ENCODE assay signal across 21 cellular contexts in the genomic region with DNA sequence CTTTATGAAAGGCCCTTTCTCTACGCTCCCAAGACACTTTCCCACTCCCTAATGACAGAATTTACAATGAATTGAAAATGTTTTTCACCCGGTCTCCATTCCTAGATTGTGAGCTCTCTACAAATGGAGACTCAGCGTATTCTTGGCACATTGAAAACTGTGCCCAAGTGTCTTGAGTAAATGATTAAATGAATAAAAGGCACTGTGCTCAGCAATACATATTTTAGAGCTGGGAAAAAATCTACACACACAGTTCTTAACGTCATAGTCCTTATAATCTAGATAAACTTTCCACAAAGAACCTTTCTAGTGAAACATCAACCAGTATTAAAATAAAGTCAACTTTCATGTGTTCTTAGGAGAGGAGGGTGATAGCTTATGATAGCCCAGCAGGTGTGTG.
DNase-seq lines count a peak whose midpoint lies in the region; ATAC-seq and TF ChIP-seq lines count a peak whose summit lies in the region.
"Had no signal": no experiment of that assay in that cellular context is flagged by ENCODE, and none has a peak within 500 bp of the region (broad histone marks: within the 10 kb centered on the region; RNA-seq: fewer than 3 reads in every experiment).

No MANE protein-coding gene starts in this region.

- H3K27me3 ChIP-seq in endocrine pancreas (ENCODE audit: control insufficient read depth, insufficient read depth, low read length), result no peaks in the 10 kb centered on the region
- no peaks in the 10 kb centered on the region for H3K27me3 ChIP-seq in lung (ENCODE audit: control insufficient read depth, insufficient read depth)
- H3K27me3 ChIP-seq in transverse colon, result no peaks in the 10 kb centered on the region
- H3K27me3 ChIP-seq in CD8-positive, alpha-beta T cell (ENCODE audit: insufficient read depth, low read length), result no peaks in the 10 kb centered on the region

- in situ Hi-C loops in transverse colon (cut with MboI; ENCODE audit: low pct_ligation_motif_present in 1 of 4, low pct_unique_long_range_greater_than_20kb in 1 of 4, low sequenced_read_pairs in 3 of 4), result no loop called here

- no peak for TF ChIP-seq EP300 in transverse colon (IDR thresholded peaks at IDR 0.05; ENCODE audit: low read depth)

- H3K4me1 Mint-ChIP-seq in Calu3 (ENCODE audit: low read depth, unreplicated experiment), result peaks cover 7% of the 10 kb centered on the region
- no peaks in the 10 kb centered on the region for H3K4me1 Mint-ChIP-seq in CD8-positive, alpha-beta T cell (ENCODE audit: low read depth)

- peak; percentile 27 for ATAC-seq in lung (ENCODE audit: insufficient read depth, low FRiP score)
- no peak for ATAC-seq in CD8-positive, alpha-beta T cell
- ATAC-seq: HCT116 had no signal

- TF ChIP-seq CTCF in Calu3 (IDR thresholded peaks at IDR 0.05; ENCODE audit: unreplicated experiment), result no peak
- TF ChIP-seq CTCF in lung (IDR thresholded peaks at IDR 0.05; ENCODE audit: control extremely low read depth, extremely low read depth), result no peak
- no peak for TF ChIP-seq CTCF in transverse colon (IDR thresholded peaks at IDR 0.05)
- no peak for TF ChIP-seq CTCF in CD8-positive, alpha-beta T cell (IDR thresholded peaks at IDR 0.05)

- H3K9me3 Mint-ChIP-seq in Calu3 (ENCODE audit: low read depth, unreplicated experiment), result no peaks in the 10 kb centered on the region
- H3K9me3 Mint-ChIP-seq in CD8-positive, alpha-beta T cell, result no peaks in the 10 kb centered on the region

- no peaks in the 10 kb centered on the region for H3K27me3 Mint-ChIP-seq in Calu3 (ENCODE audit: unreplicated experiment)
- H3K27me3 Mint-ChIP-seq in CD8-positive, alpha-beta T cell (ENCODE audit: low read depth), result peaks cover 28% of the 10 kb centered on the region

- H3K36me3 Mint-ChIP-seq in Calu3 (ENCODE audit: insufficient read depth, unreplicated experiment), result no peaks in the 10 kb centered on the region
- no peaks in the 10 kb centered on the region for H3K36me3 Mint-ChIP-seq in CD8-positive, alpha-beta T cell

- intact Hi-C loops in Calu3 (cut with micrococcal nuclease; ENCODE audit: unreplicated experiment), result loop anchor here (5.0 kb wide), 1 partner anchor 130 kb away; no protein-coding TSS in a partner anchor
- intact Hi-C loops in transverse colon (cut with DNase I; ENCODE audit: low total_unique reads), result no loop called here
- intact Hi-C loops in CD8-positive, alpha-beta T cell (cut with DNase I, micrococcal nuclease), result no loop called here

- H3K27ac Mint-ChIP-seq in Calu3 (ENCODE audit: unreplicated experiment), result peak overlapping the region; percentile 11
- H3K27ac Mint-ChIP-seq in CD8-positive, alpha-beta T cell, result no peak overlapping the region

- H3K4me1 ChIP-seq in endocrine pancreas (ENCODE audit: control insufficient read depth, insufficient read depth, low read length) (peaks cover 24% of the 10 kb centered on the region), lung (ENCODE audit: control insufficient read depth in 2 of 2, insufficient read depth in 2 of 2, low read length in 2 of 2) (peaks cover 0 to 12% of the 10 kb centered on the region in 2 donors), transverse colon (peaks cover 4 to 50% (median 26%) of the 10 kb centered on the region in 4 donors)
- H3K4me1 ChIP-seq in CD8-positive, alpha-beta T cell (ENCODE audit: insufficient read depth, low read length), result no peaks in the 10 kb centered on the region

- POLR2A ChIA-PET in CD8-positive, alpha-beta T cell (lab: Charles Lee), result no interaction called here

- BruUV-seq in Calu3 (replicated peaks; lab: Mats Ljungman, UMichigan), result no TSS peak

- no peak overlapping the region for H3K4me3 Mint-ChIP-seq in Calu3 (ENCODE audit: low read depth, unreplicated experiment)
- H3K4me3 Mint-ChIP-seq in CD8-positive, alpha-beta T cell, result no peak overlapping the region

- WGBS in lung, 2 donors, result 68 to 81% methylated on average over 4 of the region's 4 CpGs
- 25 to 45% methylated on average over 4 of the region's 4 CpGs for WGBS in transverse colon (ENCODE audit: low coverage in 1 of 2), 2 donors

- DNase-seq in Calu3 (no peak), lung (ENCODE audit: low spot score) (no peak), transverse colon (no peak), NCI-H226 (no peak)
- DNase-seq in CD8-positive, alpha-beta T cell, result no peak
- DNase-seq in stimulated activated CD4-positive, alpha-beta T cell treated with anti-CD3 and anti-CD28 coated beads, Interleukin-12 subunit alpha, Interleukin-12 subunit beta, amount 100 ng/mL, for 4 hours, result no peak
- DNase-seq: 8988T, AML-193, C1 segment of cervical spinal cord, DMS53, KBM-7, MM.1S, NCI-H1048, NCI-H1417 treated with DMSO at 0.1 percent for 48 hours, NCI-H187 treated with DMSO at 0.1 percent for 48 hours, NCI-H2107, NCI-H510A, SHP77 treated with DMSO at 0.1 percent for 48 hours had no signal

- H3K27ac ChIP-seq in lung (ENCODE audit: low read depth in 1 of 2, low read length in 1 of 2) (no peak overlapping the region), transverse colon (peak overlapping the region; percentile 45 to 69 (median 59))
- H3K27ac ChIP-seq in CD8-positive, alpha-beta T cell (ENCODE audit: low read depth, low read length), result no peak overlapping the region
- H3K27ac ChIP-seq: RWPE1 had no signal

- no peak for TF ChIP-seq POLR2A in transverse colon (IDR thresholded peaks at IDR 0.05)

- H3K4me3 ChIP-seq in endocrine pancreas (ENCODE audit: control insufficient read depth, insufficient read depth, low read length) (peak overlapping the region; percentile 46), lung (no peak overlapping the region), transverse colon (no peak overlapping the region)
- H3K4me3 ChIP-seq in CD8-positive, alpha-beta T cell (ENCODE audit: low read depth, low read length), result no peak overlapping the region

- CTCF ChIA-PET in Calu3 (lab: Charles Lee), result interaction anchor here (0.6 to 1.7 kb wide), 4 partner anchors 37 to 226 kb away, joined by 3 to 4 read pairs (median 3); no protein-coding TSS in a partner anchor
- CTCF ChIA-PET in CD8-positive, alpha-beta T cell (lab: Charles Lee), result no interaction called here

- H3K36me3 ChIP-seq in endocrine pancreas (ENCODE audit: control insufficient read depth, insufficient read depth, low read length) (no peaks in the 10 kb centered on the region), lung (ENCODE audit: control insufficient read depth in 2 of 2, insufficient read depth in 2 of 2, low read length in 2 of 2) (peaks cover 0 to 5% of the 10 kb centered on the region in 2 donors), transverse colon (peaks cover 0 to 4% (median 0%) of the 10 kb centered on the region in 4 donors)
- no peaks in the 10 kb centered on the region for H3K36me3 ChIP-seq in CD8-positive, alpha-beta T cell (ENCODE audit: insufficient read depth, low read length)

- no peaks in the 10 kb centered on the region for H3K9me3 ChIP-seq in endocrine pancreas (ENCODE audit: control insufficient read depth, low read length)
- no peaks in the 10 kb centered on the region for H3K9me3 ChIP-seq in lung (ENCODE audit: control insufficient read depth in 2 of 2, insufficient read depth in 1 of 2, low read length in 1 of 2)
- no peaks in the 10 kb centered on the region for H3K9me3 ChIP-seq in transverse colon
- no peaks in the 10 kb centered on the region for H3K9me3 ChIP-seq in CD8-positive, alpha-beta T cell (ENCODE audit: low read length)

- no peak overlapping the region for H3K9ac ChIP-seq in endocrine pancreas (ENCODE audit: control insufficient read depth, insufficient read depth, low read length)

Comparison
In these comparisons a context has a peak if more than half of its experiments do, and no peak if none do; other contexts are left out.
1. H3K27ac ChIP-seq: peak in transverse colon (4 of 4); none in lung (0 of 2) and CD8-positive, alpha-beta T cell (single experiment).